8 cellular contexts compared by ENCODE assay signal in the genomic region with DNA sequence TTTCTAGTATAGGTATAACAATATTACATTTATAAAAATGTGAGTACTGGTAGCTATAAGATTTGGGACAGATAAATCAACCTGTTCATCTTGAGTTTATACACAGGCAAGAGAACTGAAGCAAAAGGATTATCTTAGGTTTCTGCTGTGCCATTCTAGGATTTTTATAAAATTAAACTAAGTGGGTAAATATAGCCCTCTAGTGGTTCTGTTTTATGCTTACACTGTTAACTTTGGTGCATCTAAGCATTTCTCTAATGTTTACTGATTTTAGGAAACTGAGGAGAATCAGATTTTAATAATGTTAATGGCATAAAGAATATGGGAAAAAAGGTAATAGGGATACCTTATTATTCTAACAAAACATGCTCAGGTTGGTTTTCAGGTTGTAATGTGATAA. TPM values are rescaled to one million over a fixed set of nuclear protein-coding genes. Genes with fewer than 3 reads are reported as not detected.
DNase-seq lines count a peak whose midpoint lies in the region; ATAC-seq, FAIRE-seq and TF ChIP-seq lines count a peak whose summit lies in the region.

No MANE protein-coding gene starts in this region.

- intact Hi-C loops in pancreas (cut with DNase I), result loop anchor here in 1 of 3 donors (10.0 kb wide), 1 partner anchor 402 kb away; no protein-coding TSS in a partner anchor

- H3K27ac Mint-ChIP-seq in endodermal cell, result no peak overlapping the region

- H3K27ac ChIP-seq in endodermal cell (ENCODE audit: low read depth, low read length), result no peak overlapping the region
- H3K27ac ChIP-seq in pancreas, result no peak overlapping the region

- H3K4me3 ChIP-seq in endodermal cell (ENCODE audit: low read length), result peak overlapping the region; percentile 41
- no peak overlapping the region for H3K4me3 ChIP-seq in pancreas

- peak; percentile 75 for TF ChIP-seq CTCF in endodermal cell (conservative IDR thresholded peaks at IDR 0.05)
- TF ChIP-seq CTCF in pancreas (IDR thresholded peaks at IDR 0.05), result peak in 2 of 4 donors; percentile 43 to 44

- H3K36me3 ChIP-seq in endodermal cell (ENCODE audit: control insufficient read depth, insufficient read depth, low read length) (peaks cover 53% of the 10 kb centered on the region), pancreas (peaks cover 0 to 19% (median 3%) of the 10 kb centered on the region in 3 donors)

- peak; percentile 88 for ATAC-seq in GM19351 (IDR thresholded peaks at IDR 0.05; ENCODE audit: unreplicated experiment)
- ATAC-seq in pancreas, result peak; percentile 53 to 81 (median 80)

- H3K27me3 Mint-ChIP-seq in endodermal cell (ENCODE audit: insufficient read depth), result no peaks in the 10 kb centered on the region

- H3K4me3 Mint-ChIP-seq in endodermal cell, result no peak overlapping the region

- H3K9me3 ChIP-seq in endodermal cell (ENCODE audit: control insufficient read depth, low read length) (no peaks in the 10 kb centered on the region), pancreas (no peaks in the 10 kb centered on the region)

- no peak overlapping the region for H3K9ac ChIP-seq in endodermal cell (ENCODE audit: extremely low read depth, low read length, poor library complexity, severe bottlenecking)

- FAIRE-seq in pancreas (lab: Jason Lieb, UNC), result peak; percentile 83

- no peaks in the 10 kb centered on the region for H3K27me3 ChIP-seq in endodermal cell (ENCODE audit: control insufficient read depth, insufficient read depth, low read length, poor library complexity, severe bottlenecking)
- no peaks in the 10 kb centered on the region for H3K27me3 ChIP-seq in pancreas

- no peaks in the 10 kb centered on the region for H3K4me1 ChIP-seq in endodermal cell (ENCODE audit: control insufficient read depth, insufficient read depth, low read length)
- no peaks in the 10 kb centered on the region for H3K4me1 ChIP-seq in pancreas

- H3K9me3 Mint-ChIP-seq in endodermal cell, result no peaks in the 10 kb centered on the region

- peaks cover 15% of the 10 kb centered on the region for H3K4me1 Mint-ChIP-seq in endodermal cell

- DNase-seq in CD1c-positive myeloid dendritic cell (ENCODE audit: extremely low spot score) (peak; percentile 54), NCI-H1417 treated with DMSO at 0.1 percent for 48 hours (lab: John Stamatoyannopoulos, UW) (peak; percentile 3), endodermal cell (no peak), pancreas (no peak), GM19240 (ENCODE audit: insufficient read length, low spot score) (no peak), NCI-H2081 treated with DMSO at 0.1 percent for 48 hours (lab: John Stamatoyannopoulos, UW) (no peak)
- no peak for DNase-seq in stimulated activated CD4-positive, alpha-beta T cell treated with anti-CD3 and anti-CD28 coated beads, Interleukin-2, amount 100 ng/mL, for 48 hours

- peaks cover 26% of the 10 kb centered on the region for H3K36me3 Mint-ChIP-seq in endodermal cell (ENCODE audit: low read depth)

RNA-seq across cellular contexts. Expression of a gene that starts 1.1 kb away (rescaled TPM):
- total RNA-seq in endodermal cell, result under 1 TPM in 1 of 2 donors, not detected in 1; 0.18 TPM
- not detected for polyA plus RNA-seq in endodermal cell (2013, experiment 1 of 2)
- polyA plus RNA-seq in endodermal cell (2013, experiment 2 of 2), result not detected
- under 1 TPM in 2 of 6 donors, not detected in 4; 0.16 to 0.18 TPM for total RNA-seq in pancreas
- polyA plus RNA-seq in pancreas, result under 1 TPM; 0.09 to 0.15 TPM

RNA-seq across cellular contexts. Expression of a gene that starts 11.2 kb away (rescaled TPM):
- total RNA-seq in endodermal cell (10 to 100 TPM; 33.3 to 35.3 TPM), pancreas (1 to 10 TPM; 3.2 to 8.7 (median 6.1) TPM)
- polyA plus RNA-seq in endodermal cell (2013, experiment 1 of 2), result 38.8 TPM
- 34.7 TPM for polyA plus RNA-seq in endodermal cell (2013, experiment 2 of 2)
- 10 to 100 TPM; 12.0 to 13.4 TPM for polyA plus RNA-seq in pancreas

RNA-seq across cellular contexts. Expression of a gene that starts 21.2 kb away (rescaled TPM):
- total RNA-seq in endodermal cell (1 to 10 TPM; 1.5 to 3.1 TPM), pancreas (under 1 TPM; 0.06 to 0.16 (median 0.12) TPM)
- 0.21 TPM for polyA plus RNA-seq in endodermal cell (2013, experiment 1 of 2)
- 0.25 TPM for polyA plus RNA-seq in endodermal cell (2013, experiment 2 of 2)
- polyA plus RNA-seq in pancreas, result under 1 TPM; 0.27 to 0.38 TPM

RNA-seq across cellular contexts. Expression of a gene that starts 24.9 kb away (rescaled TPM):
- total RNA-seq in endodermal cell (not detected), pancreas (10 to 100 TPM; 13.0 to 84.9 (median 25.8) TPM)
- 0.25 TPM for polyA plus RNA-seq in endodermal cell (2013, experiment 1 of 2)
- 0.62 TPM for polyA plus RNA-seq in endodermal cell (2013, experiment 2 of 2)
- 10 to 100 TPM; 27.9 to 61.8 TPM for polyA plus RNA-seq in pancreas

Comparison
In these comparisons a context has a peak if more than half of its experiments do, and no peak if none do; other contexts are left out.
1. DNase-seq: peak in CD1c-positive myeloid dendritic cell (single experiment) and NCI-H1417 treated with DMSO at 0.1 percent for 48 hours (single experiment); none in endodermal cell (single experiment), pancreas (0 of 6), GM19240 (single experiment), stimulated activated CD4-positive, alpha-beta T cell treated with anti-CD3 and anti-CD28 coated beads, Interleukin-2, amount 100 ng/mL, for 48 hours (0 of 2) and NCI-H2081 treated with DMSO at 0.1 percent for 48 hours (single experiment).